In genomic region chr12:116790066-116790465, GRCh38 we compare ENCODE assay signal across 2 cellular contexts.
TF ChIP-seq lines count a peak whose summit lies in the region.

No MANE protein-coding gene starts in this region.

TF ChIP-seq in IMR-90, 13 proteins besides CTCF, POLR2A, EP300 and RAD21:
- no peak for TF ChIP-seq NFE2L2 (IDR thresholded peaks at IDR 0.05; ENCODE audit: low read depth, low read length)
- peak; percentile 60 for TF ChIP-seq CEBPB (IDR thresholded peaks at IDR 0.05; ENCODE audit: low read depth, low read length)
- no peak for TF ChIP-seq ELK1 (IDR thresholded peaks at IDR 0.05; ENCODE audit: borderline replicate concordance, low read depth, low read length)
- TF ChIP-seq USF2 (IDR thresholded peaks at IDR 0.05; ENCODE audit: low read depth, low read length) = no peak
- TF ChIP-seq MAFK (IDR thresholded peaks at IDR 0.05; ENCODE audit: low read depth, low read length) = no peak
- TF ChIP-seq SMC3 (IDR thresholded peaks at IDR 0.05; ENCODE audit: low read depth, low read length) = no peak
TF ChIP-seq in IMR-90: peak in this region for 1.

TF ChIP-seq in H1, 55 proteins besides CTCF, POLR2A, EP300 and RAD21:
- TF ChIP-seq KDM4A (IDR thresholded peaks at IDR 0.05; ENCODE audit: low read depth, low read length, severe bottlenecking) = no peak
- no peak for TF ChIP-seq HDAC6 (IDR thresholded peaks at IDR 0.05; ENCODE audit: low read depth, low read length)
- TF ChIP-seq CHD1 (IDR thresholded peaks at IDR 0.05; ENCODE audit: low read depth, low read length) = no peak
- no peak for TF ChIP-seq USF2 (IDR thresholded peaks at IDR 0.05; ENCODE audit: low read length)
- no peak for TF ChIP-seq SIX5 (IDR thresholded peaks at IDR 0.05; ENCODE audit: low read depth, low read length)
- no peak for TF ChIP-seq KDM5A (IDR thresholded peaks at IDR 0.05; ENCODE audit: low read length)
- no peak for TF ChIP-seq SAP30 (IDR thresholded peaks at IDR 0.05; ENCODE audit: insufficient read depth, insufficient replicate concordance, low read length)
- no peak for TF ChIP-seq BACH1 (IDR thresholded peaks at IDR 0.05; ENCODE audit: low read length)
- TF ChIP-seq TEAD4 (IDR thresholded peaks at IDR 0.05; ENCODE audit: low read depth, low read length) = no peak
- TF ChIP-seq YY1 (IDR thresholded peaks at IDR 0.05; ENCODE audit: low read depth, low read length) = no peak
- no peak for TF ChIP-seq JUND (IDR thresholded peaks at IDR 0.05; ENCODE audit: low read length)
- TF ChIP-seq CHD7 (IDR thresholded peaks at IDR 0.05; ENCODE audit: insufficient replicate concordance, low read length) = no peak
